ENCODE assay signal across 8 cellular contexts in genomic region chr17:36705651-36706436, GRCh38.
DNase-seq lines count a peak whose midpoint lies in the region; ATAC-seq and TF ChIP-seq lines count a peak whose summit lies in the region.

No MANE protein-coding gene starts in this region.

- no peaks in the 10 kb centered on the region for H3K36me3 Mint-ChIP-seq in T-cell

- ATAC-seq in T-cell (replicated peaks in 1 of 4) (peak; percentile 70 to 78 (median 75)), left lobe of liver (peak; percentile 91)

- H3K4me3 ChIP-seq in suprapubic skin: no peak overlapping the region

- no peak for TF ChIP-seq POLR2A in suprapubic skin (IDR thresholded peaks at IDR 0.05)

- peaks cover 44% of the 10 kb centered on the region for H3K27me3 ChIP-seq in suprapubic skin

- peak; percentile 22 to 46 for TF ChIP-seq CTCF in suprapubic skin (IDR thresholded peaks at IDR 0.05)

- no peak overlapping the region for H3K4me3 Mint-ChIP-seq in T-cell

- no peak for TF ChIP-seq EP300 in suprapubic skin (IDR thresholded peaks at IDR 0.05)

- peaks cover 27 to 50% of the 10 kb centered on the region in 2 donors for H3K27me3 Mint-ChIP-seq in T-cell

- WGBS in suprapubic skin: 63% methylated on average over 18 of the region's 18 CpGs

- H3K36me3 ChIP-seq in suprapubic skin: no peaks in the 10 kb centered on the region

- no peaks in the 10 kb centered on the region for H3K9me3 ChIP-seq in suprapubic skin

- H3K9me3 Mint-ChIP-seq in T-cell: no peaks in the 10 kb centered on the region

- DNase-seq in NCI-H1417 (lab: John Stamatoyannopoulos, UW) (peak; percentile 41 to 79 (median 47)), NCI-H1417 treated with DMSO at 0.1 percent for 48 hours (lab: John Stamatoyannopoulos, UW) (no peak), NCI-H128 (lab: John Stamatoyannopoulos, UW; ENCODE audit: unreplicated experiment) (peak; percentile 13), T-cell (peak in 28 of 34 experiments; percentile 18 to 55 (median 36)), astrocyte of the hippocampus (ENCODE audit: low read depth, low spot score) (peak; percentile 64), left lobe of liver (ENCODE audit: low spot score) (peak; percentile 54), suprapubic skin (ENCODE audit: low spot score in 2 of 2) (no peak), middle frontal gyrus (ENCODE audit: extremely low spot score, low spot score) (no peak)

- POLR2A ChIA-PET in T-cell (lab: Charles Lee): interaction anchor here in 1 of 2 donors (0.6 kb wide), 1 partner anchor 518 kb away, joined by 4 read pairs; no protein-coding TSS in a partner anchor

- H3K27ac Mint-ChIP-seq in T-cell: no peak overlapping the region

- peaks cover 0 to 7% (median 2%) of the 10 kb centered on the region in 3 donors for H3K4me1 Mint-ChIP-seq in T-cell

- H3K4me1 ChIP-seq in suprapubic skin: peaks cover 4% of the 10 kb centered on the region

- CTCF ChIA-PET in T-cell (lab: Charles Lee): interaction anchor here in 1 of 2 donors (0.6 kb wide), 1 partner anchor 94 kb away, joined by 3 read pairs; no protein-coding TSS in a partner anchor

- no peak overlapping the region for H3K27ac ChIP-seq in suprapubic skin

Comparison
In these comparisons a context has a peak if more than half of its experiments do, and no peak if none do; other contexts are left out.
1. DNase-seq: peak in NCI-H1417 (3 of 3), NCI-H128 (single experiment), T-cell (28 of 34), astrocyte of the hippocampus (single experiment) and left lobe of liver (single experiment); none in NCI-H1417 treated with DMSO at 0.1 percent for 48 hours (single experiment), suprapubic skin (0 of 2) and middle frontal gyrus (single experiment).